ENCODE assay signal across 8 cellular contexts in the genomic region with DNA sequence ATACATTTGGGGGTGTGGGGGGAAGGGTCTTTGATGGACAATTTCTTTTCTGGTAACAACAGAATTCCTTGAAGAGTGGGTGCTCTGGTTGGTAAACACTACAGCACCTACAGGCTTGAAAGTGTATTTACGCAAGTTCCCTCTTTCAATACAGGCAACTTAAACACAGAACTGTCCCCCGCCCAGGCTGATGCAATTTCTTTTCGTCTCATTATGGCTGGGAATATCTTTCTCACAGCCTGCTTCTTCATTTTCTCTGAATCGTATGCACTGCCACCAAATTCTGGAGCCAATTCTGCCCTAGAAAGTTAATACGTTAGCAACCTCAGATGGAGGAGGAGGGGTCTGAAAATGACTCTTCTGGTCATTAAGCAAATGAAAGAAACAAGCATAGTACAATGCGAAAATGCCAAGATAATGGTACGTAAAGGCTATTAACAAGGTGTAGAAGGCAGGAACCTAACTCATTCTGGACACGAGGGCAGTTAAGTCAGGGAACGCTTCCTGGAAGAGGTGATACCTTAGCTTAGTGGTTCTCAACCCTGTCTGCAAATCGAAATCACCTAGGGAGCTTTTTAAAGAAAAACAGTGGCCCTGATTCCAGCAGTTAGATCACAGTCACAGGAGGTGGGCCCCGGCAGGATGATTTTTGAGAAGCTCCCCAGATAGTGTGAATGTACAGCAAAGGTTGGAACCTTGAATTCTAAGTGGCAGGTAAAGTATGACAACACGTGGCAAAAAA. TPM values are rescaled to one million over a fixed set of nuclear protein-coding genes. Genes with fewer than 3 reads are reported as not detected.
A peak's percentile ranks its signal among the peaks of the same experiment; 100 is the strongest.
DNase-seq lines count a peak whose midpoint lies in the region; ATAC-seq, FAIRE-seq and TF ChIP-seq lines count a peak whose summit lies in the region.

No MANE protein-coding gene starts in this region.

- H3K4me1 ChIP-seq in ectodermal cell (ENCODE audit: control insufficient read depth, insufficient read depth, low read length): peaks cover 5% of the 10 kb centered on the region
- peaks cover 9% of the 10 kb centered on the region for H3K4me1 ChIP-seq in muscle layer of colon (ENCODE audit: insufficient read depth, low read length)

- H3K27ac ChIP-seq in SK-N-MC (peak overlapping the region; percentile 97), ectodermal cell (ENCODE audit: insufficient read depth, low read depth, low read length, poor library complexity, severe bottlenecking) (peak overlapping the region; percentile 94), muscle layer of colon (ENCODE audit: low read depth, low read length) (peak overlapping the region; percentile 88)

- H3K9me3 ChIP-seq in SK-N-MC (ENCODE audit: low read depth, low read length) (no peaks in the 10 kb centered on the region), ectodermal cell (ENCODE audit: control insufficient read depth, low read length) (no peaks in the 10 kb centered on the region), muscle layer of colon (ENCODE audit: low read length) (no peaks in the 10 kb centered on the region)

- peak; percentile 16 for TF ChIP-seq POLR2A in GM19099 (IDR thresholded peaks at IDR 0.05; ENCODE audit: extremely low read depth, insufficient read length, low read depth)

- H3K4me3 ChIP-seq in SK-N-MC: peak overlapping the region; percentile 87
- H3K4me3 ChIP-seq in ectodermal cell (ENCODE audit: insufficient read depth, low read depth, low read length): peak overlapping the region; percentile 54
- peak overlapping the region; percentile 73 to 93 for H3K4me3 ChIP-seq in muscle layer of colon (ENCODE audit: low read depth in 1 of 2, low read length in 2 of 2)

- FAIRE-seq in RCC 7860 (lab: Jason Lieb, UNC): no peak

- DNase-seq in EH (ENCODE audit: low read depth) (peak; percentile 42), SK-N-MC (ENCODE audit: low read depth, low spot score) (no peak), RCC 7860 (ENCODE audit: low spot score) (no peak), dermis blood vessel endothelial cell (no peak)

- peak; percentile 47 for ATAC-seq in HG03342 (IDR thresholded peaks at IDR 0.05; ENCODE audit: unreplicated experiment)

- H3K36me3 ChIP-seq in SK-N-MC (ENCODE audit: insufficient read depth, low read length) (peaks cover 31% of the 10 kb centered on the region), ectodermal cell (ENCODE audit: control insufficient read depth, insufficient read depth, low read length) (no peaks in the 10 kb centered on the region), muscle layer of colon (ENCODE audit: insufficient read depth, low read length) (no peaks in the 10 kb centered on the region)

- peak overlapping the region; percentile 96 for H3K9ac ChIP-seq in SK-N-MC (ENCODE audit: insufficient read length)
- peak overlapping the region; percentile 82 for H3K9ac ChIP-seq in muscle layer of colon (ENCODE audit: low read length)

- 62 to 66% methylated on average over 12 of the region's 12 CpGs for WGBS in ectodermal cell, 2 experiments

- H3K27me3 ChIP-seq in ectodermal cell (ENCODE audit: control insufficient read depth, insufficient read depth, low read length, poor library complexity, severe bottlenecking) (no peaks in the 10 kb centered on the region), muscle layer of colon (ENCODE audit: control insufficient read depth in 1 of 2, insufficient read depth in 2 of 2, low read length in 2 of 2) (no peaks in the 10 kb centered on the region)

RNA-seq across cellular contexts. Expression of a gene that starts 1.0 kb away (rescaled TPM):
- 12.9 TPM for polyA plus RNA-seq in ectodermal cell (2013, experiment 1 of 4)
- polyA plus RNA-seq in ectodermal cell (2013, experiment 2 of 4): 16.2 TPM
- polyA plus RNA-seq in ectodermal cell (2013, experiment 3 of 4): 10.0 TPM
- 13.7 TPM for polyA plus RNA-seq in ectodermal cell (2013, experiment 4 of 4)
- 23.8 and 31.6 TPM in 2 replicates for total RNA-seq in dermis blood vessel endothelial cell
